Comparison of ENCODE assay signal across 2 cellular contexts in the genomic region with DNA sequence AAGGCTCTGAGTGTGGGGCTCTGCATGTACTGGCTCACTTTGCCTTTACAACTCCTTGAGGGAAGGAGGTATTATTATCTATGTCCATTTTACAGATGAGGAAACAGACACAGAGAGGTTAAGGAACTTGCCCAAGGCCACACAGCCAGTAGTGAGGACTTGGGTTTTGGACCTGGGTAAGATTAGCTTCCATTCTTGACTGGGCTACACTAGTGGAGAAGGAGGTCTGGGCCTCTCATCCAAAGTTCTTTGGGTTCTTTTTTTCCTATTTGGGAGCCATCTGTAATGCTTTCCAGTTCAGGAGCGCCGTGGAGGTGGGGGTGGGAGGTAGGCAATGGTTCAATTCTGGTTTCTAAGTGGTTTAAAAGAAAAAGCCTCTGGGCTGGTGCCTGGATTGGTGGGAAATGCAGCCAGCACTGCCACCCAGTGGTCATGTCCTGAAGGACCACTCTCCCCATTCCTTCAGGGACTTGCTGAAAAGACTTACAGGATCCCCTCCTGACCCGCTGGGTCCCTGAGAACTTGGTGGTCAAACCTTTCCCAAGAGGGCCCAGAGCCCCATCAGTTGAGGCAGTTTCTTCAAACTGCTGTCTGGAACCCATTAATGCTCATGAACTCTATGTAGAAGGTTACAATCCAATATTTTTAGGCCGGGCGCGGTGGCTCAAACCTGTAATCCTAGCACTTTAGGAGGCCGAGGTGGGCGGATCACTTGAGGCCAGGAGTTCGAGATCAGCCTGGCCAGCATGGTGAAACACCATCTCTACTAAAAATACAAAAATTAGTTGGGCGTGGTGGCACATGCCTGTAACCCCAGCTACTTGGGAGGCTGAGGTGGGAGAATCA.
TF ChIP-seq lines count a peak whose summit lies in the region.

No MANE protein-coding gene starts in this region.

TF ChIP-seq in GM12891, 5 proteins besides CTCF, POLR2A, EP300 and RAD21:
- TF ChIP-seq TAF1 (IDR thresholded peaks at IDR 0.05; ENCODE audit: low read depth, low read length) (no peak), SPI1 (IDR thresholded peaks at IDR 0.05; ENCODE audit: low read depth, low read length) (no peak), POLR2AphosphoS5 (IDR thresholded peaks at IDR 0.05; ENCODE audit: low read depth, low read length) (no peak), PAX5 (IDR thresholded peaks at IDR 0.05; ENCODE audit: insufficient read depth, low read length, severe bottlenecking) (no peak), POU2F2 (IDR thresholded peaks at IDR 0.05; ENCODE audit: low read depth, low read length) (no peak)

TF ChIP-seq in H1, 55 proteins besides CTCF, POLR2A, EP300 and RAD21:
- TF ChIP-seq SP2 (IDR thresholded peaks at IDR 0.05; ENCODE audit: low read length) (no peak), TAF1 (IDR thresholded peaks at IDR 0.05; ENCODE audit: low read depth, low read length) (no peak), JUN (IDR thresholded peaks at IDR 0.05; ENCODE audit: low read depth, low read length) (no peak), KDM1A (IDR thresholded peaks at IDR 0.05; ENCODE audit: borderline replicate concordance, low read length) (peak; percentile 95), TAF7 (optimal IDR thresholded peaks at IDR 0.05; ENCODE audit: borderline replicate concordance, low read depth, low read length) (no peak), HDAC2 (IDR thresholded peaks at IDR 0.05; ENCODE audit: borderline replicate concordance in 1 of 2, low read depth in 2 of 2, low read length in 2 of 2) (0 out of 4 replicates have a peak, but pooled peaks of 1 of the 2 experiments have one; percentile 68)
